10 cellular contexts compared by ENCODE assay signal in the genomic region with DNA sequence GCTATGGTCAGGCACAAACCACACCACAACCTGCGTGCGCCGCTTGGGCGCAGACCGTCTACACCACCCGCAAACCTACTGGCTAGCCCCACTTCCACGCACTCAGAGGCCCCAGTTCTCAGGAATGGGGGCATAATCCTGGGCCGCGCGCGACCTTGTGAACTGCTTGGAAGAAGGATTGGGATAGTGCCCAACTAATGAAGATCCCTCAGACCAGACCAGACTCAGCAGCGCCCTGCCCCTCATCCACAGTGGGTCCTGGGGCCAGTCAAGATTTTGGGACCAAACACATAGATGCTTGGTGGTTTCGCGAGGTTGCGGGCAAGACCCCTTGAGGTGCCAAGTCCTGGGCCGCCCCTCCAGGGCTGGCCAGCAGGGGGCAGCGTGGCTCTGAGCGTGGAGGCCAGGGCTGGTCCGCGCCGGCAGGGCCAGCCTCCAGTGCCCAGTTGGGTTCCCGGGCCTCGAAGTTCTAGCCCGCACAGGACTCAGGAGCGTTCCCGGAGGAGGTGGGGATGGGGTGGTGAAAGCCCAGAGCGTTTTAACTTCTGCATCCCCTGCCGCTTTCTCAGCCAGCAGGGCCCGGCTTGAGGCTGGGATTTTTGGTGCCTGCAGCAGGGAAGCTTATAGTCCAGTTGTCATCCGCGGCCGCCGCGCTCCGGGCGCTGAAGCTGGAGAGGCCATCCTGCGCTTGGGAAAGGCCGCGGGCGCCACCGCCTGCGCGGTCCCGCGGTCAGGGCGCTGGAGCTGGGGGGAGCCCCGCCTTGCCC. TPM values are rescaled to one million over a fixed set of nuclear protein-coding genes. Genes with fewer than 3 reads are reported as not detected.
DNase-seq lines count a peak whose midpoint lies in the region; ATAC-seq and TF ChIP-seq lines count a peak whose summit lies in the region.
"Had no signal": no experiment of that assay in that cellular context is flagged by ENCODE, and none has a peak within 500 bp of the region (broad histone marks: within the 10 kb centered on the region; RNA-seq: fewer than 3 reads in every experiment).

No MANE protein-coding gene starts in this region.

- no peak for TF ChIP-seq EP300 in stomach (IDR thresholded peaks at IDR 0.05)

- H3K27ac Mint-ChIP-seq in T-helper 17 cell, result peak overlapping the region; percentile 97
- no peak overlapping the region for H3K27ac Mint-ChIP-seq in dendritic cell treated with granulocyte-macrophage colony-stimulating factor and Interleukin-4, amounts not matched to agents 40 ng/mL and 50 ng/mL, for 4 days

- peaks cover 3 to 5% of the 10 kb centered on the region in 2 donors for H3K4me1 ChIP-seq in lung (ENCODE audit: control insufficient read depth in 2 of 2, insufficient read depth in 2 of 2, low read length in 2 of 2)
- peaks cover 6 to 50% (median 28%) of the 10 kb centered on the region in 4 donors for H3K4me1 ChIP-seq in stomach

- H3K4me3 ChIP-seq in lung, result no peak overlapping the region
- peak overlapping the region in 2 of 4 donors; percentile 16 to 25 for H3K4me3 ChIP-seq in stomach
- H3K4me3 ChIP-seq: BLaER1 had no signal

- no peak overlapping the region for H3K4me3 Mint-ChIP-seq in T-helper 17 cell
- peak overlapping the region; percentile 57 for H3K4me3 Mint-ChIP-seq in dendritic cell treated with granulocyte-macrophage colony-stimulating factor and Interleukin-4, amounts not matched to agents 40 ng/mL and 50 ng/mL, for 4 days

- H3K36me3 Mint-ChIP-seq in T-helper 17 cell (ENCODE audit: low read depth), result peaks cover 3% of the 10 kb centered on the region
- peaks cover 15% of the 10 kb centered on the region for H3K36me3 Mint-ChIP-seq in dendritic cell treated with granulocyte-macrophage colony-stimulating factor and Interleukin-4, amounts not matched to agents 40 ng/mL and 50 ng/mL, for 4 days (ENCODE audit: low read depth)

- 32 to 46% methylated on average over 47 of the region's 47 CpGs for WGBS in lung, 2 donors
- WGBS in stomach, 5 donors, result 56 to 66% (median 62%) methylated on average over 22 to 47 of the region's 47 CpGs

- H3K27me3 Mint-ChIP-seq in T-helper 17 cell, result peaks cover 57% of the 10 kb centered on the region
- H3K27me3 Mint-ChIP-seq in dendritic cell treated with granulocyte-macrophage colony-stimulating factor and Interleukin-4, amounts not matched to agents 40 ng/mL and 50 ng/mL, for 4 days, result peaks cover 67% of the 10 kb centered on the region

- DNase-seq in NCI-H345 (lab: John Stamatoyannopoulos, UW) (peak; percentile 39), NCI-H345 treated with DMSO at 0.1 percent for 48 hours (lab: John Stamatoyannopoulos, UW; ENCODE audit: unreplicated experiment) (no peak), T-helper 17 cell (peak; percentile 32 to 51 (median 45)), lung (ENCODE audit: low spot score) (no peak), stomach (no peak)

- H3K9me3 ChIP-seq in T-helper 17 cell (ENCODE audit: control insufficient read depth, low read length, poor library complexity, severe bottlenecking) (peaks cover 4% of the 10 kb centered on the region), lung (ENCODE audit: control insufficient read depth in 2 of 2, insufficient read depth in 1 of 2, low read length in 1 of 2) (peaks cover 0 to 5% of the 10 kb centered on the region in 2 donors), stomach (no peaks in the 10 kb centered on the region)

- H3K9me3 Mint-ChIP-seq in dendritic cell treated with granulocyte-macrophage colony-stimulating factor and Interleukin-4, amounts not matched to agents 40 ng/mL and 50 ng/mL, for 4 days, result no peaks in the 10 kb centered on the region

- H3K4me1 Mint-ChIP-seq in T-helper 17 cell, result peaks cover 20% of the 10 kb centered on the region
- H3K4me1 Mint-ChIP-seq in dendritic cell treated with granulocyte-macrophage colony-stimulating factor and Interleukin-4, amounts not matched to agents 40 ng/mL and 50 ng/mL, for 4 days (ENCODE audit: low read depth), result peaks cover 39% of the 10 kb centered on the region

- intact Hi-C loops in dendritic cell treated with granulocyte-macrophage colony-stimulating factor and Interleukin-4, amounts not matched to agents 40 ng/mL and 50 ng/mL, for 4 days (cut with micrococcal nuclease), result loop anchor here (1.0 to 10.0 kb wide), 4 partner anchors 12 to 552 kb away; partner anchors contain the start of gene TTC32
- intact Hi-C loops in stomach (cut with DNase I; ENCODE audit: low total_unique reads), result loop anchor here (10.0 kb wide), 1 partner anchor 515 kb away; no protein-coding TSS in a partner anchor

- no peak for ATAC-seq in T-helper 17 cell
- no peak for ATAC-seq in lung (ENCODE audit: insufficient read depth, low FRiP score)
- ATAC-seq in GM18909 (IDR thresholded peaks at IDR 0.05; ENCODE audit: poor library complexity, unreplicated experiment), result no peak
- ATAC-seq in HG02623 (IDR thresholded peaks at IDR 0.05; ENCODE audit: unreplicated experiment), result no peak

- H3K27me3 ChIP-seq in lung (ENCODE audit: control insufficient read depth, insufficient read depth), result peaks cover under 1% of the 10 kb centered on the region
- peaks cover 0 to 60% (median 41%) of the 10 kb centered on the region in 3 donors for H3K27me3 ChIP-seq in stomach

- no peak overlapping the region for H3K27ac ChIP-seq in lung (ENCODE audit: low read depth in 1 of 2, low read length in 1 of 2)
- peak overlapping the region in 2 of 5 donors; percentile 23 to 97 for H3K27ac ChIP-seq in stomach
- H3K27ac ChIP-seq: BLaER1 had no signal

- H3K36me3 ChIP-seq in lung (ENCODE audit: control insufficient read depth in 2 of 2, insufficient read depth in 2 of 2, low read length in 2 of 2) (no peaks in the 10 kb centered on the region), stomach (peaks cover 0 to 30% (median 21%) of the 10 kb centered on the region in 4 donors)
- H3K36me3 ChIP-seq: BLaER1 had no signal

- TF ChIP-seq CTCF in lung (IDR thresholded peaks at IDR 0.05; ENCODE audit: control extremely low read depth, extremely low read depth), result peak; percentile 34
- peak in 5 of 7 experiments; percentile 20 to 66 (median 31) for TF ChIP-seq CTCF in stomach (IDR thresholded peaks at IDR 0.05)

- no peak for TF ChIP-seq POLR2A in stomach (IDR thresholded peaks at IDR 0.05)

RNA-seq across cellular contexts. Expression of gene OSR1, which starts 8.3 kb away (rescaled TPM):
- total RNA-seq in T-helper 17 cell, result not detected
- total RNA-seq in lung, result 10 to 100 TPM; 21.3 to 36.2 TPM
- 10 to 100 TPM in 1 of 2 donors, 1 to 10 TPM in 1; 8.6 to 23.3 TPM for polyA plus RNA-seq in lung
- total RNA-seq in stomach, result 10 to 100 TPM in 2 of 5 donors, 1 to 10 TPM in 3; 1.2 to 39.4 (median 6.2) TPM
- polyA plus RNA-seq in stomach, result 1 to 10 TPM; 3.6 to 7.0 (median 5.5) TPM
- total RNA-seq: activated CD8-positive, alpha-beta memory T cell treated with anti-CD3 and anti-CD28 coated beads for 36 hours had no signal

Comparison
In these comparisons a context has a peak if more than half of its experiments do, and no peak if none do; other contexts are left out.
1. DNase-seq: peak in NCI-H345 (single experiment) and T-helper 17 cell (3 of 3); none in NCI-H345 treated with DMSO at 0.1 percent for 48 hours (single experiment), lung (single experiment) and stomach (single experiment).